Comparison of ENCODE assay signal across 1 cellular context in genomic region chr22:24247564-24248344, GRCh38.
TF ChIP-seq lines count a peak whose summit lies in the region.

No MANE protein-coding gene starts in this region.

TF ChIP-seq in K562, 482 proteins besides CTCF, POLR2A, EP300 and RAD21 (continued from another document):
- TF ChIP-seq DEAF1 (CRISPR knock-in tag; IDR thresholded peaks at IDR 0.05) (0 out of 2 replicates have a peak, but pooled peaks have one; percentile 12), PURB (CRISPR knock-in tag; IDR thresholded peaks at IDR 0.05; ENCODE audit: low read depth) (no peak), TFAP4 (CRISPR knock-in tag; IDR thresholded peaks at IDR 0.05; ENCODE audit: borderline replicate concordance) (peak; percentile 95)
